ENCODE assay signal across 8 cellular contexts in the genomic region with DNA sequence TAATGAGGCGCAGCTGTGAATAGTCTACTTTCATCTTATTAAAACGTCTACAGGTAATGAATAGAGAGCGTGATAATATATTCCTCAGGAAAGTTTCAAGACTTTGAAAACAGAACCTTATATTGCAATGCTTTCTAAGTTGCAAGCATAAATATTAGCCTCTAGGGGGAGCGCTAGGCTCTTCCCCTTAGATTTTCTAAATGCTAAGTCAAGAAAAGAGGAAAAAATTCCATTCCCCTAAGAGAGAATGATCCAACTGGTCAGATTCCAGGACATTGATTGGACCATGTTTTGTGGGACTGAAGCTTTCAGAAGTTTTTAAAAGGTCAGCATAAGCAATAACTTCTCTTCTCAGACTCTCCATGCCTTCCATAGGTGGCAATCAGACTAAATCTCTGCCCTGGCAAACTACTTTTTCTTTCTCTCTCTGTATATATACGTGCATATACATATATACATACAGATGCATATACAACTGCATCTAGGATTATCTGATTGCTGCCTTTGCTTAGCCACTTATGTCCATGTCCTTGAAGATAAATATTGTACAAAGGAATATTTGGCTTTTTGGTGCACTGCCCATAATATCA.
DNase-seq lines count a peak whose midpoint lies in the region; ATAC-seq and TF ChIP-seq lines count a peak whose summit lies in the region.

No MANE protein-coding gene starts in this region.

- H3K36me3 Mint-ChIP-seq in activated CD8-positive, alpha-beta T cell treated with anti-CD3 and anti-CD28 coated beads for 36 hours (ENCODE audit: low read depth), result peaks cover 27% of the 10 kb centered on the region

- CTCF ChIA-PET in activated CD8-positive, alpha-beta T cell treated with anti-CD3 and anti-CD28 coated beads for 36 hours (lab: Charles Lee), result interaction anchor here (0.7 to 6.3 kb wide), 33 partner anchors 9 to 491 kb away, joined by 3 to 60 read pairs (median 5); no protein-coding TSS in a partner anchor

- H3K27ac Mint-ChIP-seq in activated CD8-positive, alpha-beta T cell treated with anti-CD3 and anti-CD28 coated beads for 36 hours, result peak overlapping the region; percentile 84

- POLR2A ChIA-PET in activated CD8-positive, alpha-beta T cell treated with anti-CD3 and anti-CD28 coated beads for 36 hours (lab: Charles Lee), result interaction anchor here (1.0 to 2.5 kb wide), 2 partner anchors 46 to 52 kb away, joined by 4 to 9 read pairs; no protein-coding TSS in a partner anchor

- ATAC-seq in GM19463 (IDR thresholded peaks at IDR 0.05; ENCODE audit: unreplicated experiment) (peak; percentile 60), sciatic nerve (peak; percentile 74)
- peak; percentile 34 for ATAC-seq in activated CD8-positive, alpha-beta T cell treated with anti-CD3 and anti-CD28 coated beads for 36 hours

- peak; percentile 96 for TF ChIP-seq CTCF in activated CD8-positive, alpha-beta T cell treated with anti-CD3 and anti-CD28 coated beads for 36 hours (IDR thresholded peaks at IDR 0.05)

- peaks cover 94% of the 10 kb centered on the region for H3K4me1 Mint-ChIP-seq in activated CD8-positive, alpha-beta T cell treated with anti-CD3 and anti-CD28 coated beads for 36 hours (ENCODE audit: low read depth)

- no peak overlapping the region for H3K4me3 Mint-ChIP-seq in activated CD8-positive, alpha-beta T cell treated with anti-CD3 and anti-CD28 coated beads for 36 hours

- no peaks in the 10 kb centered on the region for H3K27me3 Mint-ChIP-seq in activated CD8-positive, alpha-beta T cell treated with anti-CD3 and anti-CD28 coated beads for 36 hours

- DNase-seq in DMS114 treated with DMSO at 0.1 percent for 48 hours (lab: John Stamatoyannopoulos, UW; ENCODE audit: unreplicated experiment) (peak; percentile 37), NCI-H1694 treated with DMSO at 0.1 percent for 48 hours (lab: John Stamatoyannopoulos, UW) (peak; percentile 1), glomerular visceral epithelial cell (ENCODE audit: extremely low spot score) (peak; percentile 69), sciatic nerve (ENCODE audit: low spot score) (no peak), islet precursor cell (no peak), HuH-7.5 (ENCODE audit: low spot score) (no peak)
- DNase-seq in activated CD8-positive, alpha-beta T cell treated with anti-CD3 and anti-CD28 coated beads for 36 hours, result no peak

- H3K9me3 Mint-ChIP-seq in activated CD8-positive, alpha-beta T cell treated with anti-CD3 and anti-CD28 coated beads for 36 hours, result no peaks in the 10 kb centered on the region

- intact Hi-C loops in activated CD8-positive, alpha-beta T cell treated with anti-CD3 and anti-CD28 coated beads for 36 hours (cut with micrococcal nuclease), result loop anchor here (10.0 kb wide), 2 partner anchors 362 to 492 kb away; a partner anchor contains a TSS
- intact Hi-C loops in sciatic nerve (cut with DNase I), result no loop called here

Comparison
In these comparisons a context has a peak if more than half of its experiments do, and no peak if none do; other contexts are left out.
1. DNase-seq: peak in DMS114 treated with DMSO at 0.1 percent for 48 hours (single experiment), NCI-H1694 treated with DMSO at 0.1 percent for 48 hours (single experiment) and glomerular visceral epithelial cell (single experiment); none in activated CD8-positive, alpha-beta T cell treated with anti-CD3 and anti-CD28 coated beads for 36 hours (single experiment), sciatic nerve (single experiment), islet precursor cell (single experiment) and HuH-7.5 (single experiment).
2. Peak in every context shown above with its lines, with median percentiles within 50 percentile points of each other: ATAC-seq.